ENCODE assay signal across 1 cellular context in genomic region chr17:49180303-49180702, GRCh38.
A peak's percentile ranks its signal among the peaks of the same experiment; 100 is the strongest.
TF ChIP-seq lines count a peak whose summit lies in the region.

No MANE protein-coding gene starts in this region.

TF ChIP-seq in HepG2, 621 proteins besides CTCF, POLR2A, EP300 and RAD21 (continued from another document and continues in another):
- TF ChIP-seq CSRNP1 (CRISPR knock-in tag; IDR thresholded peaks at IDR 0.05): no peak
- no peak for TF ChIP-seq ZNF556 (CRISPR knock-in tag; IDR thresholded peaks at IDR 0.05; ENCODE audit: borderline replicate concordance)
- TF ChIP-seq ZNF816 (CRISPR knock-in tag; IDR thresholded peaks at IDR 0.05; ENCODE audit: borderline replicate concordance): no peak
- no peak for TF ChIP-seq RERE (CRISPR knock-in tag; IDR thresholded peaks at IDR 0.05; ENCODE audit: low read depth)
- no peak for TF ChIP-seq HBP1 (CRISPR knock-in tag; IDR thresholded peaks at IDR 0.05; ENCODE audit: low read depth)
- TF ChIP-seq CBX1 (IDR thresholded peaks at IDR 0.05; ENCODE audit: low read depth): no peak
- peak; percentile 80 for TF ChIP-seq STAG1 (CRISPR knock-in tag; IDR thresholded peaks at IDR 0.05)
- TF ChIP-seq KLF12 (CRISPR knock-in tag; IDR thresholded peaks at IDR 0.05; ENCODE audit: borderline replicate concordance): no peak
- TF ChIP-seq RNF2 (conservative IDR thresholded peaks at IDR 0.05; ENCODE audit: low read depth): no peak
- no peak for TF ChIP-seq TOPORS (CRISPR knock-in tag; IDR thresholded peaks at IDR 0.05)
- no peak for TF ChIP-seq SIN3B (IDR thresholded peaks at IDR 0.05; ENCODE audit: low read length)
- no peak for TF ChIP-seq DMAP1 (CRISPR knock-in tag; IDR thresholded peaks at IDR 0.05)
- TF ChIP-seq ARHGAP35 (CRISPR knock-in tag; IDR thresholded peaks at IDR 0.05; ENCODE audit: borderline replicate concordance): no peak
- TF ChIP-seq SRY (CRISPR knock-in tag; IDR thresholded peaks at IDR 0.05): no peak
- TF ChIP-seq PHF20 (CRISPR knock-in tag; IDR thresholded peaks at IDR 0.05): no peak
- TF ChIP-seq NCOA1 (CRISPR knock-in tag; IDR thresholded peaks at IDR 0.05): no peak
- no peak for TF ChIP-seq ZNF746 (CRISPR knock-in tag; IDR thresholded peaks at IDR 0.05)
- no peak for TF ChIP-seq CEBPZ (IDR thresholded peaks at IDR 0.05; ENCODE audit: low read length)
- TF ChIP-seq ZBTB34 (CRISPR knock-in tag; IDR thresholded peaks at IDR 0.05): no peak
- no peak for TF ChIP-seq DPF2 (CRISPR knock-in tag; IDR thresholded peaks at IDR 0.05; ENCODE audit: borderline replicate concordance, low read depth)
- TF ChIP-seq CENPX (CRISPR knock-in tag; IDR thresholded peaks at IDR 0.05): no peak
- no peak for TF ChIP-seq NFIC (IDR thresholded peaks at IDR 0.05; ENCODE audit: low read length)
- TF ChIP-seq SETDB1 (CRISPR knock-in tag; IDR thresholded peaks at IDR 0.05; ENCODE audit: borderline replicate concordance): no peak
- TF ChIP-seq SP2 (CRISPR knock-in tag; IDR thresholded peaks at IDR 0.05): no peak
- TF ChIP-seq TOE1 (CRISPR knock-in tag; IDR thresholded peaks at IDR 0.05): no peak
- TF ChIP-seq HHEX (CRISPR knock-in tag; IDR thresholded peaks at IDR 0.05): no peak
- peak; percentile 57; the same call in 1 of the 2 replicates for TF ChIP-seq ARID3A (IDR thresholded peaks at IDR 0.05; ENCODE audit: low read depth, low read length)
- TF ChIP-seq ZNF276 (CRISPR knock-in tag; IDR thresholded peaks at IDR 0.05; ENCODE audit: low read depth): peak; percentile 26; the same call in 1 of the 2 replicates
- TF ChIP-seq DZIP1 (CRISPR knock-in tag; IDR thresholded peaks at IDR 0.05): no peak
- no peak for TF ChIP-seq ZNF777 (CRISPR knock-in tag; IDR thresholded peaks at IDR 0.05)
- no peak for TF ChIP-seq ATM (IDR thresholded peaks at IDR 0.05; ENCODE audit: borderline replicate concordance)
- TF ChIP-seq KDM2A (CRISPR knock-in tag; IDR thresholded peaks at IDR 0.05; ENCODE audit: borderline replicate concordance, low read depth): no peak
- no peak for TF ChIP-seq ZNF781 (CRISPR knock-in tag; IDR thresholded peaks at IDR 0.05; ENCODE audit: borderline replicate concordance, not compliant biosample characterization)
- no peak for TF ChIP-seq ZNF512B (CRISPR knock-in tag; IDR thresholded peaks at IDR 0.05; ENCODE audit: borderline replicate concordance)
- no peak for TF ChIP-seq ZNF883 (CRISPR knock-in tag; IDR thresholded peaks at IDR 0.05; ENCODE audit: not compliant biosample characterization)
- no peak for TF ChIP-seq TEAD3 (CRISPR knock-in tag; optimal IDR thresholded peaks at IDR 0.05; ENCODE audit: borderline replicate concordance)
